ENCODE assay signal across 14 cellular contexts in genomic region chr7:1979591-1980560, GRCh38.
A peak's percentile ranks its signal among the peaks of the same experiment; 100 is the strongest.
DNase-seq lines count a peak whose midpoint lies in the region; ATAC-seq and TF ChIP-seq lines count a peak whose summit lies in the region.
"Had no signal": no experiment of that assay in that cellular context is flagged by ENCODE, and none has a peak within 500 bp of the region (broad histone marks: within the 10 kb centered on the region; RNA-seq: fewer than 3 reads in every experiment).

No MANE protein-coding gene starts in this region.

- POLR2A ChIA-PET in activated CD4-positive, alpha-beta T cell treated with anti-CD3 and anti-CD28 coated beads, Interleukin-2, amount 10 ng/mL, durations not matched to agents 7 days and 5 days (lab: Charles Lee): no interaction called here

- H3K9me3 ChIP-seq in transverse colon: no peaks in the 10 kb centered on the region
- H3K9me3 ChIP-seq: thoracic aorta had no signal

- H3K4me1 ChIP-seq in transverse colon: no peaks in the 10 kb centered on the region

- H3K27me3 ChIP-seq in transverse colon: no peaks in the 10 kb centered on the region

- H3K27me3 Mint-ChIP-seq in activated CD4-positive, alpha-beta T cell treated with anti-CD3 and anti-CD28 coated beads, Interleukin-2, amount 10 ng/mL, durations not matched to agents 7 days and 5 days: no peaks in the 10 kb centered on the region
- H3K27me3 Mint-ChIP-seq in chondrocyte (ENCODE audit: low read depth): no peaks in the 10 kb centered on the region
- H3K27me3 Mint-ChIP-seq: central memory CD8-positive, alpha-beta T cell; naive thymus-derived CD8-positive, alpha-beta T cell had no signal

- H3K4me3 Mint-ChIP-seq in activated CD4-positive, alpha-beta T cell treated with anti-CD3 and anti-CD28 coated beads, Interleukin-2, amount 10 ng/mL, durations not matched to agents 7 days and 5 days: no peak overlapping the region
- no peak overlapping the region for H3K4me3 Mint-ChIP-seq in chondrocyte (ENCODE audit: unreplicated experiment)
- H3K4me3 Mint-ChIP-seq: central memory CD8-positive, alpha-beta T cell had no signal

- H3K9me3 Mint-ChIP-seq in activated CD4-positive, alpha-beta T cell treated with anti-CD3 and anti-CD28 coated beads, Interleukin-2, amount 10 ng/mL, durations not matched to agents 7 days and 5 days: no peaks in the 10 kb centered on the region
- no peaks in the 10 kb centered on the region for H3K9me3 Mint-ChIP-seq in chondrocyte (ENCODE audit: low read depth)
- H3K9me3 Mint-ChIP-seq: central memory CD8-positive, alpha-beta T cell; naive thymus-derived CD8-positive, alpha-beta T cell had no signal

- H3K27ac Mint-ChIP-seq in activated CD4-positive, alpha-beta T cell treated with anti-CD3 and anti-CD28 coated beads, Interleukin-2, amount 10 ng/mL, durations not matched to agents 7 days and 5 days: peak overlapping the region; percentile 50
- H3K27ac Mint-ChIP-seq in chondrocyte (ENCODE audit: unreplicated experiment): no peak overlapping the region

- no peak for TF ChIP-seq EP300 in transverse colon (IDR thresholded peaks at IDR 0.05; ENCODE audit: low read depth)

- H3K4me3 ChIP-seq in transverse colon: no peak overlapping the region
- H3K4me3 ChIP-seq: thoracic aorta had no signal

- H3K27ac ChIP-seq in transverse colon (no peak overlapping the region), caudate nucleus (ENCODE audit: low read depth, low read length) (no peak overlapping the region), substantia nigra (ENCODE audit: low read depth, low read length, poor library complexity, severe bottlenecking) (no peak overlapping the region)
- H3K27ac ChIP-seq: thoracic aorta had no signal

- TF ChIP-seq CTCF in chondrocyte (IDR thresholded peaks at IDR 0.05) (no peak), transverse colon (IDR thresholded peaks at IDR 0.05) (no peak)

- WGBS in transverse colon (ENCODE audit: low coverage in 1 of 2), 2 donors: 85% methylated on average over 30 of the region's 40 CpGs; no CpG with 5 or more reads in 1 of the 2 donors

- DNase-seq in activated CD4-positive, alpha-beta T cell treated with anti-CD3 and anti-CD28 coated beads, Interleukin-2, amount 10 ng/mL, durations not matched to agents 7 days and 5 days: no peak
- DNase-seq in activated CD4-positive, alpha-beta T cell treated with anti-CD3 and anti-CD28 coated beads for 48 hours: no peak
- DNase-seq in chondrocyte (ENCODE audit: low spot score) (peak; percentile 88), transverse colon (peak; percentile 53), caudate nucleus (lab: John Stamatoyannopoulos, UW) (no peak), substantia nigra (lab: John Stamatoyannopoulos, UW) (no peak), AG20443 (ENCODE audit: low spot score) (no peak)
- DNase-seq: 8988T; NCI-H82; stimulated activated CD4-positive, alpha-beta T cell treated with anti-CD3 and anti-CD28 coated beads, Interleukin-2, amount 100 ng/mL, for 24 hours had no signal

- peak; percentile 42 for ATAC-seq in HG03025 (IDR thresholded peaks at IDR 0.05; ENCODE audit: low FRiP score, unreplicated experiment)

- no peaks in the 10 kb centered on the region for H3K36me3 ChIP-seq in transverse colon
- H3K36me3 ChIP-seq: thoracic aorta had no signal

- intact Hi-C loops in transverse colon (cut with DNase I; ENCODE audit: low total_unique reads): no loop called here

- in situ Hi-C loops in transverse colon (cut with MboI; ENCODE audit: low pct_ligation_motif_present in 1 of 4, low pct_unique_long_range_greater_than_20kb in 1 of 4, low sequenced_read_pairs in 3 of 4): no loop called here

- H3K4me1 Mint-ChIP-seq in activated CD4-positive, alpha-beta T cell treated with anti-CD3 and anti-CD28 coated beads, Interleukin-2, amount 10 ng/mL, durations not matched to agents 7 days and 5 days: peaks cover 14% of the 10 kb centered on the region
- no peaks in the 10 kb centered on the region for H3K4me1 Mint-ChIP-seq in chondrocyte (ENCODE audit: low read depth)

- peaks cover 10% of the 10 kb centered on the region for H3K36me3 Mint-ChIP-seq in activated CD4-positive, alpha-beta T cell treated with anti-CD3 and anti-CD28 coated beads, Interleukin-2, amount 10 ng/mL, durations not matched to agents 7 days and 5 days (ENCODE audit: low read depth)
- H3K36me3 Mint-ChIP-seq in chondrocyte (ENCODE audit: low read depth): peaks cover 10% of the 10 kb centered on the region

- TF ChIP-seq POLR2A in transverse colon (IDR thresholded peaks at IDR 0.05): no peak

- CTCF ChIA-PET in activated CD4-positive, alpha-beta T cell treated with anti-CD3 and anti-CD28 coated beads, Interleukin-2, amount 10 ng/mL, durations not matched to agents 7 days and 5 days (lab: Charles Lee): no interaction called here

Comparison
In these comparisons a context has a peak if more than half of its experiments do, and no peak if none do; other contexts are left out.
1. DNase-seq: peak in chondrocyte (single experiment) and transverse colon (single experiment); none in activated CD4-positive, alpha-beta T cell treated with anti-CD3 and anti-CD28 coated beads, Interleukin-2, amount 10 ng/mL, durations not matched to agents 7 days and 5 days (single experiment), activated CD4-positive, alpha-beta T cell treated with anti-CD3 and anti-CD28 coated beads for 48 hours (single experiment), caudate nucleus (0 of 61), substantia nigra (0 of 49) and AG20443 (single experiment).